ENCODE assay signal across 1 cellular context in genomic region chr12:58067610-58068387, GRCh38.
TF ChIP-seq lines count a peak whose summit lies in the region.

No MANE protein-coding gene starts in this region.

TF ChIP-seq in GM23338, 12 proteins besides CTCF, POLR2A, EP300 and RAD21 (continued from another document):
- no peak for TF ChIP-seq ZNF462 (CRISPR knock-in tag; IDR thresholded peaks at IDR 0.05)
- TF ChIP-seq STAT1 (IDR thresholded peaks at IDR 0.05; ENCODE audit: unreplicated experiment) = no peak
- no peak for TF ChIP-seq ETS1 (IDR thresholded peaks at IDR 0.05)
- TF ChIP-seq EZH2phosphoT487 (IDR thresholded peaks at IDR 0.05; ENCODE audit: unreplicated experiment) = no peak
- TF ChIP-seq JUNB (IDR thresholded peaks at IDR 0.05; ENCODE audit: unreplicated experiment) = no peak
